8 cellular contexts compared by ENCODE assay signal in genomic region chr18:25349131-25349925, GRCh38. TPM values are rescaled to one million over a fixed set of nuclear protein-coding genes. Genes with fewer than 3 reads are reported as not detected.
A peak's percentile ranks its signal among the peaks of the same experiment; 100 is the strongest.
DNase-seq lines count a peak whose midpoint lies in the region; ATAC-seq and TF ChIP-seq lines count a peak whose summit lies in the region.

No MANE protein-coding gene starts in this region.

- H3K4me1 ChIP-seq in mucosa of descending colon (ENCODE audit: low read depth), result peaks cover 10% of the 10 kb centered on the region
- H3K4me1 ChIP-seq in transverse colon, result peaks cover 0 to 23% (median 12%) of the 10 kb centered on the region in 4 donors

- ATAC-seq in mucosa of descending colon (peak; percentile 22), HG03432 (IDR thresholded peaks at IDR 0.05; ENCODE audit: unreplicated experiment) (no peak), GM18505 (IDR thresholded peaks at IDR 0.05; ENCODE audit: unreplicated experiment) (no peak)

- peaks cover 90% of the 10 kb centered on the region for H3K27me3 ChIP-seq in transverse colon

- intact Hi-C loops in mucosa of descending colon (cut with DNase I, micrococcal nuclease) (no loop called here), transverse colon (cut with DNase I; ENCODE audit: low total_unique reads) (no loop called here)

- no peaks in the 10 kb centered on the region for H3K36me3 ChIP-seq in mucosa of descending colon (ENCODE audit: low read depth)
- no peaks in the 10 kb centered on the region for H3K36me3 ChIP-seq in transverse colon

- DNase-seq in GM03348 (ENCODE audit: low spot score), result peak; percentile 69
- peak; percentile 31 for DNase-seq in SK-N-DZ (ENCODE audit: low spot score)
- DNase-seq in epithelial cell of proximal tubule (ENCODE audit: low read depth), result no peak
- peak in 2 of 3 donors; percentile 7 to 29 for DNase-seq in mucosa of descending colon
- peak; percentile 10 for DNase-seq in transverse colon
- no peak for DNase-seq in SKM-1 (lab: John Stamatoyannopoulos, UW; ENCODE audit: unreplicated experiment)

- 13 to 36% methylated on average over 8 to 49 of the region's 78 CpGs for WGBS in transverse colon (ENCODE audit: low coverage in 1 of 2), 2 donors

- in situ Hi-C loops in transverse colon (cut with MboI; ENCODE audit: low pct_ligation_motif_present in 1 of 4, low pct_unique_long_range_greater_than_20kb in 1 of 4, low sequenced_read_pairs in 3 of 4), result no loop called here

- H3K9me3 ChIP-seq in mucosa of descending colon, result no peaks in the 10 kb centered on the region
- H3K9me3 ChIP-seq in transverse colon, result no peaks in the 10 kb centered on the region

- H3K4me3 ChIP-seq in epithelial cell of proximal tubule (ENCODE audit: low read depth, low read length) (peak overlapping the region; percentile 67), mucosa of descending colon (no peak overlapping the region), transverse colon (peak overlapping the region in 3 of 4 donors; percentile 59 to 85 (median 70))

- TF ChIP-seq EP300 in transverse colon (IDR thresholded peaks at IDR 0.05; ENCODE audit: low read depth), result no peak

- no peak for TF ChIP-seq CTCF in epithelial cell of proximal tubule (conservative IDR thresholded peaks at IDR 0.05; ENCODE audit: low read depth, low read length)
- no peak for TF ChIP-seq CTCF in mucosa of descending colon (IDR thresholded peaks at IDR 0.05)
- no peak for TF ChIP-seq CTCF in transverse colon (IDR thresholded peaks at IDR 0.05)

- peak overlapping the region; percentile 74 to 87 (median 86) for H3K27ac ChIP-seq in transverse colon

- TF ChIP-seq POLR2A in transverse colon (IDR thresholded peaks at IDR 0.05), result no peak
- TF ChIP-seq POLR2A in GM18505 (IDR thresholded peaks at IDR 0.05; ENCODE audit: borderline replicate concordance, extremely low read depth, insufficient read depth, insufficient read length), result no peak

RNA-seq across cellular contexts. Expression of gene ZNF521, which starts 2.6 kb away (rescaled TPM):
- polyA plus RNA-seq in SK-N-DZ (2014; cell fraction: cytosol; rRNA removed), result 14.7 and 21.2 TPM in 2 replicates
- polyA plus RNA-seq in SK-N-DZ (2014; cell fraction: nucleus; rRNA removed), result 6.6 and 58.0 TPM in 2 replicates
- total RNA-seq in epithelial cell of proximal tubule, result 2.0 and 12.2 TPM in 2 replicates
- total RNA-seq in mucosa of descending colon, result 10 to 100 TPM in 1 of 3 donors, 1 to 10 TPM in 2; 3.2 to 11.6 (median 7.9) TPM
- 10 to 100 TPM in 1 of 4 donors, 1 to 10 TPM in 3; 6.4 to 29.5 (median 9.0) TPM for total RNA-seq in transverse colon

Comparison
In these comparisons a context has a peak if more than half of its experiments do, and no peak if none do; other contexts are left out.
1. DNase-seq: peak in GM03348 (single experiment), SK-N-DZ (single experiment), mucosa of descending colon (2 of 3) and transverse colon (single experiment); none in epithelial cell of proximal tubule (single experiment) and SKM-1 (single experiment).